Comparison of ENCODE assay signal across 11 cellular contexts in genomic region chr22:37525073-37525745, GRCh38. TPM values are rescaled to one million over a fixed set of nuclear protein-coding genes. Genes with fewer than 3 reads are reported as not detected.
A peak's percentile ranks its signal among the peaks of the same experiment; 100 is the strongest.
DNase-seq lines count a peak whose midpoint lies in the region; ATAC-seq, FAIRE-seq and TF ChIP-seq lines count a peak whose summit lies in the region.
"Had no signal": no experiment of that assay in that cellular context is flagged by ENCODE, and none has a peak within 500 bp of the region (broad histone marks: within the 10 kb centered on the region; RNA-seq: fewer than 3 reads in every experiment).

No MANE protein-coding gene starts in this region.

- TF ChIP-seq EP300 in upper lobe of left lung (IDR thresholded peaks at IDR 0.05), result no peak

- H3K27me3 ChIP-seq in right cardiac atrium (ENCODE audit: control insufficient read depth, insufficient read depth), result no peaks in the 10 kb centered on the region
- H3K27me3 ChIP-seq in left ventricle myocardium inferior (ENCODE audit: low read depth), result peaks cover 41% of the 10 kb centered on the region
- no peaks in the 10 kb centered on the region for H3K27me3 ChIP-seq in upper lobe of left lung

- ATAC-seq in right cardiac atrium, result peak; percentile 43 to 77
- peak; percentile 96 for ATAC-seq in SK-N-SH treated with all-trans-retinoic acid at 6 μM for 48 hours
- ATAC-seq in upper lobe of left lung (ENCODE audit: low FRiP score in 2 of 2), result peak; percentile 31 to 89
- no peak for ATAC-seq in GM21576 (IDR thresholded peaks at IDR 0.05; ENCODE audit: unreplicated experiment)
- ATAC-seq: naive thymus-derived CD8-positive, alpha-beta T cell; T-helper 17 cell had no signal

- H3K36me3 ChIP-seq in left ventricle myocardium inferior (no peaks in the 10 kb centered on the region), upper lobe of left lung (no peaks in the 10 kb centered on the region)

- WGBS in right cardiac atrium, result 65% methylated on average over 10 of the region's 10 CpGs
- 40 to 54% methylated on average over 8 to 9 of the region's 10 CpGs for WGBS in upper lobe of left lung, 2 donors

- H3K4me3 ChIP-seq in right cardiac atrium (ENCODE audit: low read length) (no peak overlapping the region), left ventricle myocardium inferior (no peak overlapping the region), upper lobe of left lung (no peak overlapping the region)

- peak in 1 of 3 donors; percentile 66 for DNase-seq in right cardiac atrium
- DNase-seq in left ventricle myocardium inferior, result no peak
- peak; percentile 68 for DNase-seq in foreskin melanocyte
- no peak for DNase-seq in upper lobe of left lung
- DNase-seq in D721Med (ENCODE audit: insufficient read length, low spot score), result no peak
- DNase-seq in NCI-H128 (lab: John Stamatoyannopoulos, UW; ENCODE audit: unreplicated experiment), result no peak
- DNase-seq: naive thymus-derived CD8-positive, alpha-beta T cell; T-helper 17 cell had no signal

- TF ChIP-seq POLR2A in upper lobe of left lung (IDR thresholded peaks at IDR 0.05), result no peak

- no peaks in the 10 kb centered on the region for H3K9me3 ChIP-seq in right cardiac atrium (ENCODE audit: control insufficient read depth, low read length)
- no peaks in the 10 kb centered on the region for H3K9me3 ChIP-seq in left ventricle myocardium inferior (replicated peaks)
- H3K9me3 ChIP-seq in upper lobe of left lung, result no peaks in the 10 kb centered on the region

- H3K4me1 ChIP-seq in right cardiac atrium (ENCODE audit: control insufficient read depth, insufficient read depth, low read length) (no peaks in the 10 kb centered on the region), left ventricle myocardium inferior (peaks cover 20% of the 10 kb centered on the region), upper lobe of left lung (peaks cover 4 to 11% (median 8%) of the 10 kb centered on the region in 4 donors)

- intact Hi-C loops in right cardiac atrium (cut with DNase I) (loop anchor here in 1 of 4 donors (10.0 kb wide), 1 partner anchor 60 kb away; no protein-coding TSS in a partner anchor), left ventricle myocardium inferior (cut with micrococcal nuclease) (no loop called here)

- H3K27ac ChIP-seq in right cardiac atrium (ENCODE audit: low read length), result no peak overlapping the region
- H3K27ac ChIP-seq in left ventricle myocardium inferior (replicated peaks), result no peak overlapping the region
- no peak overlapping the region for H3K27ac ChIP-seq in upper lobe of left lung

- FAIRE-seq in D721Med (lab: Jason Lieb, UNC), result no peak
- FAIRE-seq: colon had no signal

- TF ChIP-seq CTCF in left ventricle myocardium inferior (IDR thresholded peaks at IDR 0.05; ENCODE audit: borderline replicate concordance) (no peak), upper lobe of left lung (IDR thresholded peaks at IDR 0.05) (no peak), D721Med (IDR thresholded peaks at IDR 0.05; ENCODE audit: insufficient read depth, missing control alignments) (no peak)

TF ChIP-seq in SK-N-SH treated with all-trans-retinoic acid at 6 μM for 48 hours, 23 proteins besides CTCF, POLR2A, EP300 and RAD21:
- TF ChIP-seq TCF4 (CRISPR knock-in tag; IDR thresholded peaks at IDR 0.05; ENCODE audit: borderline replicate concordance) (no peak), ISL1 (CRISPR knock-in tag; IDR thresholded peaks at IDR 0.05) (no peak)
- TF ChIP-seq, protein P1, sequence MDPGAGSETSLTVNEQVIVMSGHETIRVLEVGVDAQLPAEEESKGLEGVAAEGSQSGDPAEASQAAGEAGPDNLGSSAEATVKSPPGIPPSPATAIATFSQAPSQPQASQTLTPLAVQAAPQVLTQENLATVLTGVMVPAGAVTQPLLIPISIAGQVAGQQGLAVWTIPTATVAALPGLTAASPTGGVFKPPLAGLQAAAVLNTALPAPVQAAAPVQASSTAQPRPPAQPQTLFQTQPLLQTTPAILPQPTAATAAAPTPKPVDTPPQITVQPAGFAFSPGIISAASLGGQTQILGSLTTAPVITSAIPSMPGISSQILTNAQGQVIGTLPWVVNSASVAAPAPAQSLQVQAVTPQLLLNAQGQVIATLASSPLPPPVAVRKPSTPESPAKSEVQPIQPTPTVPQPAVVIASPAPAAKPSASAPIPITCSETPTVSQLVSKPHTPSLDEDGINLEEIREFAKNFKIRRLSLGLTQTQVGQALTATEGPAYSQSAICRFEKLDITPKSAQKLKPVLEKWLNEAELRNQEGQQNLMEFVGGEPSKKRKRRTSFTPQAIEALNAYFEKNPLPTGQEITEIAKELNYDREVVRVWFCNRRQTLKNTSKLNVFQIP (CRISPR knock-in tag; IDR thresholded peaks at IDR 0.05; ENCODE audit: borderline replicate concordance, low read depth), result no peak
- TF ChIP-seq, protein P2, sequence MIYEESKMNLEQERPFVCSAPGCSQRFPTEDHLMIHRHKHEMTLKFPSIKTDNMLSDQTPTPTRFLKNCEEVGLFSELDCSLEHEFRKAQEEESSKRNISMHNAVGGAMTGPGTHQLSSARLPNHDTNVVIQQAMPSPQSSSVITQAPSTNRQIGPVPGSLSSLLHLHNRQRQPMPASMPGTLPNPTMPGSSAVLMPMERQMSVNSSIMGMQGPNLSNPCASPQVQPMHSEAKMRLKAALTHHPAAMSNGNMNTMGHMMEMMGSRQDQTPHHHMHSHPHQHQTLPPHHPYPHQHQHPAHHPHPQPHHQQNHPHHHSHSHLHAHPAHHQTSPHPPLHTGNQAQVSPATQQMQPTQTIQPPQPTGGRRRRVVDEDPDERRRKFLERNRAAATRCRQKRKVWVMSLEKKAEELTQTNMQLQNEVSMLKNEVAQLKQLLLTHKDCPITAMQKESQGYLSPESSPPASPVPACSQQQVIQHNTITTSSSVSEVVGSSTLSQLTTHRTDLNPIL (CRISPR knock-in tag; IDR thresholded peaks at IDR 0.05; ENCODE audit: low read depth), result no peak

RNA-seq across cellular contexts. Expression of gene CARD10, which starts 6.0 kb away (rescaled TPM):
- 10 to 100 TPM in 2 of 4 donors, 1 to 10 TPM in 2; 6.6 to 11.4 (median 9.6) TPM for total RNA-seq in right cardiac atrium
- 8.3 TPM for polyA plus RNA-seq in right cardiac atrium
- 9.0 TPM for total RNA-seq in left ventricle myocardium inferior
- total RNA-seq in upper lobe of left lung, result 10 to 100 TPM in 4 of 6 donors, 1 to 10 TPM in 2; 6.2 to 19.8 (median 13.6) TPM

RNA-seq across cellular contexts. Expression of gene CDC42EP1, which starts 35.1 kb away (rescaled TPM):
- 10 to 100 TPM; 19.7 to 31.3 (median 21.7) TPM for total RNA-seq in right cardiac atrium
- polyA plus RNA-seq in right cardiac atrium, result 20.7 TPM
- total RNA-seq in left ventricle myocardium inferior, result 17.7 TPM
- total RNA-seq in upper lobe of left lung, result 10 to 100 TPM; 38.8 to 81.7 (median 67.5) TPM
- total RNA-seq: naive thymus-derived CD8-positive, alpha-beta T cell; T-helper 17 cell had no signal
- polyA plus RNA-seq: naive thymus-derived CD8-positive, alpha-beta T cell had no signal

RNA-seq across cellular contexts. Expression of gene MFNG, which starts 39.0 kb away (rescaled TPM):
- total RNA-seq in right cardiac atrium (10 to 100 TPM in 3 of 4 donors, 1 to 10 TPM in 1; 9.0 to 14.1 (median 10.6) TPM), left ventricle myocardium inferior (11.8 TPM), upper lobe of left lung (10 to 100 TPM; 14.0 to 74.0 (median 45.9) TPM)
- polyA plus RNA-seq in right cardiac atrium, result 9.6 TPM

RNA-seq across cellular contexts. Expression of gene LGALS2, which starts 54.7 kb away (rescaled TPM):
- under 1 TPM in 1 of 4 donors, not detected in 3; 0.44 TPM for total RNA-seq in right cardiac atrium
- not detected for polyA plus RNA-seq in right cardiac atrium
- total RNA-seq in left ventricle myocardium inferior, result not detected
- 1 to 10 TPM in 3 of 6 donors, not detected in 3; 1.4 to 4.2 (median 2.0) TPM for total RNA-seq in upper lobe of left lung
- total RNA-seq: naive thymus-derived CD8-positive, alpha-beta T cell had no signal
- polyA plus RNA-seq: naive thymus-derived CD8-positive, alpha-beta T cell had no signal
